1 cellular context compared by ENCODE assay signal in the genomic region with DNA sequence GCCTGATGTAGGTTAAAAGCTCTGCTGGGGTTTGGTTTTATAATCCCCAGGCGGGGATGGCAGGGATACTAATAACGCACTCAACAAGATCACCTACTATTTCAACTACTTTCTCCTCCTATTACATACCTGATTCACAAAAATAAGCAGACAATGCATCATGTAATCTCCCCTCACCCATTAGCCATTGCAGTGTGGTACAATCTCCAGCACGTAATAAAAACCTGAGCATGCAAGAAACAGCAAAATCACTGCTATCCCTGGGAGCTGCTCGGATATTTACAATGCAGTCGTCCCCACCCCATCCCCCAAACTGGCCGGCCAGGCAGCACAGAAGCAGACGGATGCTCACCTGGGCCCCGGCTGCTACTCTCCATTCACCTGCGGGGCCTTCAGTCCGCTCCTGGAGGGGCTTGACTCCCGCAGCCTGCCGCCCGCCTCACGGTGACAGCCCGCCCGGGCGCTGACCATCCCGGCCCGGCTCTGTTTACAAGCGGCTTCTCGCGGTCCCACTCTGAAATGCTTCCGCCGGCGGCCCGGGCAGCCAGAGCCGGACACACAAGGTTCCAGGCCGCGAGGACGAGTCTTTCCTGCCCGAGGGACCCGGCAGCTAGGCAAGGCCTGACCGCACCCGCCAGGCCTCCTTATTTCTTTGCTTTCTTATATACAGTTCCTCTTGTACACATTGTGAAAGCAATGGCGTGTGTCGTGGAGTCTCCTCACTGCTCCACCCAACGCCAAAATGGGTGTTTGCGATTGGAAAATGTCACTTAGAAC.
TF ChIP-seq lines count a peak whose summit lies in the region.

Gene PLEKHM3, minus strand, starts transcription at position 491 of the 777 bp plus-strand sequence. CDS start 23,888 bp downstream, outside the sequence.

TF ChIP-seq in K562, 482 proteins besides CTCF, POLR2A, EP300 and RAD21 (continued from another document and continues in another):
- TF ChIP-seq, protein P1, sequence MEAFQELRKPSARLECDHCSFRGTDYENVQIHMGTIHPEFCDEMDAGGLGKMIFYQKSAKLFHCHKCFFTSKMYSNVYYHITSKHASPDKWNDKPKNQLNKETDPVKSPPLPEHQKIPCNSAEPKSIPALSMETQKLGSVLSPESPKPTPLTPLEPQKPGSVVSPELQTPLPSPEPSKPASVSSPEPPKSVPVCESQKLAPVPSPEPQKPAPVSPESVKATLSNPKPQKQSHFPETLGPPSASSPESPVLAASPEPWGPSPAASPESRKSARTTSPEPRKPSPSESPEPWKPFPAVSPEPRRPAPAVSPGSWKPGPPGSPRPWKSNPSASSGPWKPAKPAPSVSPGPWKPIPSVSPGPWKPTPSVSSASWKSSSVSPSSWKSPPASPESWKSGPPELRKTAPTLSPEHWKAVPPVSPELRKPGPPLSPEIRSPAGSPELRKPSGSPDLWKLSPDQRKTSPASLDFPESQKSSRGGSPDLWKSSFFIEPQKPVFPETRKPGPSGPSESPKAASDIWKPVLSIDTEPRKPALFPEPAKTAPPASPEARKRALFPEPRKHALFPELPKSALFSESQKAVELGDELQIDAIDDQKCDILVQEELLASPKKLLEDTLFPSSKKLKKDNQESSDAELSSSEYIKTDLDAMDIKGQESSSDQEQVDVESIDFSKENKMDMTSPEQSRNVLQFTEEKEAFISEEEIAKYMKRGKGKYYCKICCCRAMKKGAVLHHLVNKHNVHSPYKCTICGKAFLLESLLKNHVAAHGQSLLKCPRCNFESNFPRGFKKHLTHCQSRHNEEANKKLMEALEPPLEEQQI (IDR thresholded peaks at IDR 0.05) = peak; percentile 88
- peak; percentile 84 for TF ChIP-seq PHF8 (IDR thresholded peaks at IDR 0.05; ENCODE audit: borderline replicate concordance, low read length)
- no peak for TF ChIP-seq FUS (optimal IDR thresholded peaks at IDR 0.05; ENCODE audit: low read depth, low read length)
- no peak for TF ChIP-seq NCOA2 (IDR thresholded peaks at IDR 0.05; ENCODE audit: partially characterized antibody in 2 of 2)
- no peak for TF ChIP-seq THRAP3 (IDR thresholded peaks at IDR 0.05; ENCODE audit: borderline replicate concordance)
- TF ChIP-seq NFYB (IDR thresholded peaks at IDR 0.05; ENCODE audit: extremely low read depth, insufficient read length) = no peak
- TF ChIP-seq GABPB1 (CRISPR knock-in tag; IDR thresholded peaks at IDR 0.05) = peak; percentile 97
- TF ChIP-seq RBBP5 (IDR thresholded peaks at IDR 0.05; ENCODE audit: borderline replicate concordance, insufficient read depth, low read length, poor library complexity, severe bottlenecking) = peak; percentile 84
- no peak for TF ChIP-seq TCF7 (IDR thresholded peaks at IDR 0.05; ENCODE audit: borderline replicate concordance)
- TF ChIP-seq NFXL1 (CRISPR knock-in tag; IDR thresholded peaks at IDR 0.05) = no peak
- no peak for TF ChIP-seq ZNF583 (CRISPR knock-in tag; IDR thresholded peaks at IDR 0.05)
- no peak for TF ChIP-seq SRSF3 (IDR thresholded peaks at IDR 0.05; ENCODE audit: insufficient read depth, low read length)
- TF ChIP-seq ZNF354B (CRISPR knock-in tag; IDR thresholded peaks at IDR 0.05) = no peak
- TF ChIP-seq E2F8 (IDR thresholded peaks at IDR 0.05; ENCODE audit: low read depth, partially characterized antibody) = no peak
- TF ChIP-seq ARID3B (CRISPR knock-in tag; IDR thresholded peaks at IDR 0.05; ENCODE audit: borderline replicate concordance) = no peak
- TF ChIP-seq TCFL5 (CRISPR knock-in tag; conservative IDR thresholded peaks at IDR 0.05) = no peak
- TF ChIP-seq CBFA2T2 (conservative IDR thresholded peaks at IDR 0.05) = no peak
- TF ChIP-seq DACH1 (IDR thresholded peaks at IDR 0.05; ENCODE audit: partially characterized antibody) = no peak
- TF ChIP-seq PTBP1 (IDR thresholded peaks at IDR 0.05; ENCODE audit: low read depth, low read length) = no peak
- no peak for TF ChIP-seq ZNF121 (CRISPR knock-in tag; conservative IDR thresholded peaks at IDR 0.05)
- no peak for TF ChIP-seq XRCC3 (IDR thresholded peaks at IDR 0.05)
- TF ChIP-seq ZNF316 (IDR thresholded peaks at IDR 0.05) = peak; percentile 42; the same call in 1 of the 2 replicates
- no peak for TF ChIP-seq FOXJ3 (CRISPR knock-in tag; IDR thresholded peaks at IDR 0.05)
- TF ChIP-seq, protein P2, sequence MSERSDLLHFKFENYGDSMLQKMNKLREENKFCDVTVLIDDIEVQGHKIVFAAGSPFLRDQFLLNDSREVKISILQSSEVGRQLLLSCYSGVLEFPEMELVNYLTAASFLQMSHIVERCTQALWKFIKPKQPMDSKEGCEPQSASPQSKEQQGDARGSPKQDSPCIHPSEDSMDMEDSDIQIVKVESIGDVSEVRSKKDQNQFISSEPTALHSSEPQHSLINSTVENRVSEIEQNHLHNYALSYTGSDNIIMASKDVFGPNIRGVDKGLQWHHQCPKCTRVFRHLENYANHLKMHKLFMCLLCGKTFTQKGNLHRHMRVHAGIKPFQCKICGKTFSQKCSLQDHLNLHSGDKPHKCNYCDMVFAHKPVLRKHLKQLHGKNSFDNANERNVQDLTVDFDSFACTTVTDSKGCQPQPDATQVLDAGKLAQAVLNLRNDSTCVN (CRISPR knock-in tag; IDR thresholded peaks at IDR 0.05) = no peak
- no peak; a peak in 1 of 4 replicates for TF ChIP-seq ETV6 (IDR thresholded peaks at IDR 0.05; ENCODE audit: borderline replicate concordance in 1 of 2, low read depth in 2 of 2, low read length in 1 of 2)
- no peak for TF ChIP-seq ETV6 (CRISPR knock-in tag; IDR thresholded peaks at IDR 0.05; ENCODE audit: borderline replicate concordance)
- no peak for TF ChIP-seq MCM7 (IDR thresholded peaks at IDR 0.05)
- no peak for TF ChIP-seq BMI1 (IDR thresholded peaks at IDR 0.05; ENCODE audit: low read length)
- TF ChIP-seq ZNF395 (CRISPR knock-in tag; IDR thresholded peaks at IDR 0.05) = peak; percentile 87
- TF ChIP-seq MTA2 (IDR thresholded peaks at IDR 0.05; ENCODE audit: low read depth) = no peak
- TF ChIP-seq LCOR (CRISPR knock-in tag; IDR thresholded peaks at IDR 0.05) = peak; percentile 70; the same call in 1 of the 2 replicates
- TF ChIP-seq GTF2F1 (IDR thresholded peaks at IDR 0.05; ENCODE audit: low read depth, low read length) = peak; percentile 76; the same call in 1 of the 2 replicates
- peak; percentile 62 for TF ChIP-seq RBM22 (IDR thresholded peaks at IDR 0.05; ENCODE audit: low read depth, low read length, poor library complexity, severe bottlenecking)
- TF ChIP-seq SIN3B (IDR thresholded peaks at IDR 0.05; ENCODE audit: low read depth) = peak; percentile 87
- TF ChIP-seq, protein P3, sequence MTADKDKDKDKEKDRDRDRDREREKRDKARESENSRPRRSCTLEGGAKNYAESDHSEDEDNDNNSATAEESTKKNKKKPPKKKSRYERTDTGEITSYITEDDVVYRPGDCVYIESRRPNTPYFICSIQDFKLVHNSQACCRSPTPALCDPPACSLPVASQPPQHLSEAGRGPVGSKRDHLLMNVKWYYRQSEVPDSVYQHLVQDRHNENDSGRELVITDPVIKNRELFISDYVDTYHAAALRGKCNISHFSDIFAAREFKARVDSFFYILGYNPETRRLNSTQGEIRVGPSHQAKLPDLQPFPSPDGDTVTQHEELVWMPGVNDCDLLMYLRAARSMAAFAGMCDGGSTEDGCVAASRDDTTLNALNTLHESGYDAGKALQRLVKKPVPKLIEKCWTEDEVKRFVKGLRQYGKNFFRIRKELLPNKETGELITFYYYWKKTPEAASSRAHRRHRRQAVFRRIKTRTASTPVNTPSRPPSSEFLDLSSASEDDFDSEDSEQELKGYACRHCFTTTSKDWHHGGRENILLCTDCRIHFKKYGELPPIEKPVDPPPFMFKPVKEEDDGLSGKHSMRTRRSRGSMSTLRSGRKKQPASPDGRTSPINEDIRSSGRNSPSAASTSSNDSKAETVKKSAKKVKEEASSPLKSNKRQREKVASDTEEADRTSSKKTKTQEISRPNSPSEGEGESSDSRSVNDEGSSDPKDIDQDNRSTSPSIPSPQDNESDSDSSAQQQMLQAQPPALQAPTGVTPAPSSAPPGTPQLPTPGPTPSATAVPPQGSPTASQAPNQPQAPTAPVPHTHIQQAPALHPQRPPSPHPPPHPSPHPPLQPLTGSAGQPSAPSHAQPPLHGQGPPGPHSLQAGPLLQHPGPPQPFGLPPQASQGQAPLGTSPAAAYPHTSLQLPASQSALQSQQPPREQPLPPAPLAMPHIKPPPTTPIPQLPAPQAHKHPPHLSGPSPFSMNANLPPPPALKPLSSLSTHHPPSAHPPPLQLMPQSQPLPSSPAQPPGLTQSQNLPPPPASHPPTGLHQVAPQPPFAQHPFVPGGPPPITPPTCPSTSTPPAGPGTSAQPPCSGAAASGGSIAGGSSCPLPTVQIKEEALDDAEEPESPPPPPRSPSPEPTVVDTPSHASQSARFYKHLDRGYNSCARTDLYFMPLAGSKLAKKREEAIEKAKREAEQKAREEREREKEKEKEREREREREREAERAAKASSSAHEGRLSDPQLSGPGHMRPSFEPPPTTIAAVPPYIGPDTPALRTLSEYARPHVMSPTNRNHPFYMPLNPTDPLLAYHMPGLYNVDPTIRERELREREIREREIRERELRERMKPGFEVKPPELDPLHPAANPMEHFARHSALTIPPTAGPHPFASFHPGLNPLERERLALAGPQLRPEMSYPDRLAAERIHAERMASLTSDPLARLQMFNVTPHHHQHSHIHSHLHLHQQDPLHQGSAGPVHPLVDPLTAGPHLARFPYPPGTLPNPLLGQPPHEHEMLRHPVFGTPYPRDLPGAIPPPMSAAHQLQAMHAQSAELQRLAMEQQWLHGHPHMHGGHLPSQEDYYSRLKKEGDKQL (CRISPR knock-in tag; IDR thresholded peaks at IDR 0.05; ENCODE audit: borderline replicate concordance) = no peak
- no peak; the same call in 1 of the 2 replicates for TF ChIP-seq CBFB (CRISPR knock-in tag; IDR thresholded peaks at IDR 0.05)
- no peak for TF ChIP-seq ASH1L (IDR thresholded peaks at IDR 0.05; ENCODE audit: borderline replicate concordance, low read depth, partially characterized antibody)
- no peak for TF ChIP-seq ZNF398 (CRISPR knock-in tag; IDR thresholded peaks at IDR 0.05)
- no peak for TF ChIP-seq OTX1 (CRISPR knock-in tag; IDR thresholded peaks at IDR 0.05)
- peak; percentile 95 for TF ChIP-seq NCOA1 (IDR thresholded peaks at IDR 0.05; ENCODE audit: low read depth)
- TF ChIP-seq ZFP1 (CRISPR knock-in tag; IDR thresholded peaks at IDR 0.05) = no peak
- no peak for TF ChIP-seq BDP1 (IDR thresholded peaks at IDR 0.05; ENCODE audit: insufficient read depth, insufficient read length)
- no peak for TF ChIP-seq RAD51 (IDR thresholded peaks at IDR 0.05; ENCODE audit: borderline replicate concordance, low read depth)
- TF ChIP-seq ZNF584 (CRISPR knock-in tag; IDR thresholded peaks at IDR 0.05; ENCODE audit: low read depth) = no peak
- peak; percentile 88; the same call in 1 of the 2 replicates for TF ChIP-seq TFAP4 (CRISPR knock-in tag; IDR thresholded peaks at IDR 0.05; ENCODE audit: borderline replicate concordance)
